In the genomic region with DNA sequence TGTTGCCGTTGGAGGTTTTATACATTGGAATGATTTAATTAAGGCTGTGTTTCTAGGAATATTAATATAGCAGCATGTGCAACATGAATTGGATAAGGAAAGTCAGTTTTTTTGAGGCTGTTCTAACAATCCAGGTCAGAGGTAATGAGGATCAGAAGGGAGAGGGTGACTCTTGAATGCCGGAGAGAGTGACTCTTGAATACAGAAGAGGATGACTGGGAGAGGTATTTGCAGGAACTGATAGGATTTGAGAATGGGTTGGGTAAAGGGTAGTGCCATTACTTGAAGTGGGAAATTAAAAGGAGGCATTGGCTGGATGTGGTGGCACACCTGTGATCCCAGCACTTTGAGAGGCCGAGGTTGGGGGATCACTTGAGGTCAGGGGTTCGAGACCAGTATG, we compare ENCODE assay signal across 18 cellular contexts. TPM values are rescaled to one million over a fixed set of nuclear protein-coding genes. Genes with fewer than 3 reads are reported as not detected.
A peak's percentile ranks its signal among the peaks of the same experiment; 100 is the strongest.
DNase-seq lines count a peak whose midpoint lies in the region; ATAC-seq and TF ChIP-seq lines count a peak whose summit lies in the region.
"Had no signal": no experiment of that assay in that cellular context is flagged by ENCODE, and none has a peak within 500 bp of the region (broad histone marks: within the 10 kb centered on the region; RNA-seq: fewer than 3 reads in every experiment).

No MANE protein-coding gene starts in this region.

- H3K27me3 ChIP-seq in upper lobe of right lung: no peaks in the 10 kb centered on the region
- H3K27me3 ChIP-seq in HAP-1 (ENCODE audit: low read depth): peaks cover 15% of the 10 kb centered on the region

- no peaks in the 10 kb centered on the region for H3K36me3 ChIP-seq in upper lobe of right lung
- no peaks in the 10 kb centered on the region for H3K36me3 ChIP-seq in HAP-1 (replicated peaks)

- in situ Hi-C loops in HAP-1 (cut with MboI; ENCODE audit: low sequenced_read_pairs): no loop called here

- CTCF ChIA-PET in activated naive CD4-positive, alpha-beta T cell treated with anti-CD3 and anti-CD28 coated beads, Interleukin-2, amount 10 ng/mL, durations not matched to agents 7 days and 5 days (lab: Charles Lee): no interaction called here

- H3K4me3 Mint-ChIP-seq in activated naive CD4-positive, alpha-beta T cell treated with anti-CD3 and anti-CD28 coated beads, Interleukin-2, amount 50 U/mL, for 24 hours: no peak overlapping the region
- H3K4me3 Mint-ChIP-seq in activated naive CD4-positive, alpha-beta T cell treated with anti-CD3 and anti-CD28 coated beads, Interleukin-2, amount 10 ng/mL, durations not matched to agents 7 days and 5 days: no peak overlapping the region
- peak overlapping the region; percentile 40 for H3K4me3 Mint-ChIP-seq in endothelial cell (ENCODE audit: unreplicated experiment)
- H3K4me3 Mint-ChIP-seq: IgD-negative memory B cell had no signal

- H3K27ac Mint-ChIP-seq in activated naive CD4-positive, alpha-beta T cell treated with anti-CD3 and anti-CD28 coated beads, Interleukin-2, amount 50 U/mL, for 24 hours: peak overlapping the region; percentile 44
- no peak overlapping the region for H3K27ac Mint-ChIP-seq in activated naive CD4-positive, alpha-beta T cell treated with anti-CD3 and anti-CD28 coated beads, Interleukin-2, amount 10 ng/mL, durations not matched to agents 7 days and 5 days
- H3K27ac Mint-ChIP-seq in endothelial cell (ENCODE audit: unreplicated experiment): peak overlapping the region; percentile 21
- H3K27ac Mint-ChIP-seq: IgD-negative memory B cell had no signal

- H3K27ac ChIP-seq in upper lobe of right lung: no peak overlapping the region

- intact Hi-C loops in upper lobe of right lung (cut with DNase I): no loop called here

- no peaks in the 10 kb centered on the region for H3K9me3 ChIP-seq in upper lobe of right lung
- H3K9me3 ChIP-seq in HAP-1: no peaks in the 10 kb centered on the region

- TF ChIP-seq CTCF in endothelial cell (IDR thresholded peaks at IDR 0.05; ENCODE audit: unreplicated experiment): no peak
- no peak for TF ChIP-seq CTCF in upper lobe of right lung (IDR thresholded peaks at IDR 0.05)

- H3K4me1 ChIP-seq in upper lobe of right lung: peaks cover 80% of the 10 kb centered on the region
- no peaks in the 10 kb centered on the region for H3K4me1 ChIP-seq in HAP-1

- H3K27me3 Mint-ChIP-seq in activated naive CD4-positive, alpha-beta T cell treated with anti-CD3 and anti-CD28 coated beads, Interleukin-2, amount 50 U/mL, for 24 hours: peaks cover 2% of the 10 kb centered on the region
- H3K27me3 Mint-ChIP-seq in activated naive CD4-positive, alpha-beta T cell treated with anti-CD3 and anti-CD28 coated beads, Interleukin-2, amount 10 ng/mL, durations not matched to agents 7 days and 5 days: peaks cover 34% of the 10 kb centered on the region
- peaks cover 9% of the 10 kb centered on the region for H3K27me3 Mint-ChIP-seq in endothelial cell (ENCODE audit: unreplicated experiment)
- H3K27me3 Mint-ChIP-seq: IgD-negative memory B cell had no signal

- H3K4me1 Mint-ChIP-seq in activated naive CD4-positive, alpha-beta T cell treated with anti-CD3 and anti-CD28 coated beads, Interleukin-2, amount 50 U/mL, for 24 hours: no peaks in the 10 kb centered on the region
- H3K4me1 Mint-ChIP-seq in activated naive CD4-positive, alpha-beta T cell treated with anti-CD3 and anti-CD28 coated beads, Interleukin-2, amount 10 ng/mL, durations not matched to agents 7 days and 5 days: no peaks in the 10 kb centered on the region
- peaks cover 74% of the 10 kb centered on the region for H3K4me1 Mint-ChIP-seq in endothelial cell (ENCODE audit: unreplicated experiment)

- no peaks in the 10 kb centered on the region for H3K9me3 Mint-ChIP-seq in activated naive CD4-positive, alpha-beta T cell treated with anti-CD3 and anti-CD28 coated beads, Interleukin-2, amount 50 U/mL, for 24 hours
- no peaks in the 10 kb centered on the region for H3K9me3 Mint-ChIP-seq in activated naive CD4-positive, alpha-beta T cell treated with anti-CD3 and anti-CD28 coated beads, Interleukin-2, amount 10 ng/mL, durations not matched to agents 7 days and 5 days
- H3K9me3 Mint-ChIP-seq in endothelial cell (ENCODE audit: unreplicated experiment): no peaks in the 10 kb centered on the region

- peak; percentile 43 for ATAC-seq in upper lobe of right lung
- no peak for ATAC-seq in HG03439 (IDR thresholded peaks at IDR 0.05; ENCODE audit: unreplicated experiment)

- no peak overlapping the region for H3K4me3 ChIP-seq in upper lobe of right lung
- H3K4me3 ChIP-seq in HAP-1: no peak overlapping the region

- no peaks in the 10 kb centered on the region for H3K36me3 Mint-ChIP-seq in activated naive CD4-positive, alpha-beta T cell treated with anti-CD3 and anti-CD28 coated beads, Interleukin-2, amount 50 U/mL, for 24 hours
- no peaks in the 10 kb centered on the region for H3K36me3 Mint-ChIP-seq in activated naive CD4-positive, alpha-beta T cell treated with anti-CD3 and anti-CD28 coated beads, Interleukin-2, amount 10 ng/mL, durations not matched to agents 7 days and 5 days
- peaks cover 9% of the 10 kb centered on the region for H3K36me3 Mint-ChIP-seq in endothelial cell (ENCODE audit: low read depth, unreplicated experiment)
- H3K36me3 Mint-ChIP-seq: IgD-negative memory B cell had no signal

- DNase-seq in activated naive CD4-positive, alpha-beta T cell treated with anti-CD3 and anti-CD28 coated beads, Interleukin-2, amount 10 ng/mL, durations not matched to agents 7 days and 5 days: no peak
- peak; percentile 100 for DNase-seq in NCI-H510A treated with DMSO at 0.1 percent for 48 hours (lab: John Stamatoyannopoulos, UW)
- no peak for DNase-seq in endothelial cell (ENCODE audit: low spot score)
- DNase-seq in upper lobe of right lung: no peak
- no peak for DNase-seq in HAP-1 (ENCODE audit: low spot score in 2 of 2)
- no peak for DNase-seq in NCI-H2196 (lab: John Stamatoyannopoulos, UW; ENCODE audit: unreplicated experiment)
- DNase-seq: C1 segment of cervical spinal cord, GOT3, Kasumi-1, MM.1S, NCI-H1092 treated with DMSO at 0.1 percent for 48 hours, NCI-H1694 treated with DMSO at 0.1 percent for 48 hours, NCI-H2171 treated with DMSO at 0.1 percent for 48 hours, NCI-H526, RPMI8226 had no signal

RNA-seq across cellular contexts. Expression of gene MACF1, which starts 55.6 kb away (rescaled TPM):
- total RNA-seq in endothelial cell (ENCODE audit: unreplicated experiment) (511 TPM), upper lobe of right lung (814 TPM)
